8 cellular contexts compared by ENCODE assay signal in the genomic region with DNA sequence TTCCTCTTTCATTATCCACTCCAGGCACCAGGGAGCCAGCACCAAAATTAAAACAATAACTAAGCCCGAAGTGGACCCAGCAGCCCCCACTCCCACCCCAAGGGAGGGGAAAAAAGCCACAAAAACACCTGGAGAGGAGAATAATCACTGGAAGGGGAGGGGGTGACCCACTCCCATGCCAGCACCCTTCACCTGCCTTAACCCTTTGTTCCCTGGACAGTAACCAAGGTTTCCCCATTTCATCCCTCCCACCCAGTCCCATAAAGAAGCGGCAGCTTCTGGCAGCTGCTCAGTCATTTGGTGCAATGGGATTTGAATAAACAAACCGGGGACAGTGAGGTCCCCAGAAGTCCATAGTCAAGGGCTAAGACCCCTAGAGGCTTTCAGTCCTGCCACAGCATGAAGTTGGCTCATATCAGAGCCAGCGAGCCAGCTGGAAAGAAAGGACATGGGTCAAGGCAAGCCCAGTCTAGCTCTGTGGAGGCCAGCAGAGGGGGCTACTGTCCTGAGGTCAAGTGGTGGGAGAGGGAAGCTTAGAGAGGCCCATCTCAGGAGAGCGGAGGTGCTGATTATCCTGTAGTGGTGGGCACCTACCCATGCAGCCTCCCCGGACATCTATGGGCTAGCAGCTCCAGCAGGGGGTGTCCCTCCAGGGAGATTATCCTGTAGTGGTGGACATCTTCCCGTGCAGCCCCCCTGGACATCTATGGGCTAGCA. TPM values are rescaled to one million over a fixed set of nuclear protein-coding genes. Genes with fewer than 3 reads are reported as not detected.
DNase-seq lines count a peak whose midpoint lies in the region; ATAC-seq, FAIRE-seq and TF ChIP-seq lines count a peak whose summit lies in the region.

No MANE protein-coding gene starts in this region.

- TF ChIP-seq EP300 in gastroesophageal sphincter (IDR thresholded peaks at IDR 0.05): no peak

- FAIRE-seq in H54 (lab: Jason Lieb, UNC): no peak
- FAIRE-seq in pancreas (lab: Jason Lieb, UNC): no peak

- no peaks in the 10 kb centered on the region for H3K36me3 ChIP-seq in PC-9 (ENCODE audit: low read depth)
- no peaks in the 10 kb centered on the region for H3K36me3 ChIP-seq in pancreas
- no peaks in the 10 kb centered on the region for H3K36me3 ChIP-seq in gastroesophageal sphincter

- TF ChIP-seq POLR2A in H54 (IDR thresholded peaks at IDR 0.05; ENCODE audit: low read depth, low read length): no peak
- no peak for TF ChIP-seq POLR2A in gastroesophageal sphincter (IDR thresholded peaks at IDR 0.05)

- no peaks in the 10 kb centered on the region for H3K79me2 ChIP-seq in PC-9 (ENCODE audit: low read depth)

- peak; percentile 50 for DNase-seq in H54 (ENCODE audit: insufficient read length, low spot score)
- DNase-seq in PC-9: no peak
- DNase-seq in foreskin keratinocyte: no peak
- DNase-seq in pancreas: no peak
- DNase-seq in NCI-H2029 treated with DMSO at 0.1 percent for 48 hours (lab: John Stamatoyannopoulos, UW): no peak
- no peak for DNase-seq in ureter (ENCODE audit: low spot score)

- H3F3A ChIP-seq in PC-9 (ENCODE audit: insufficient read depth, low read depth): no peaks in the 10 kb centered on the region

- WGBS in pancreas, 2 donors: 43 to 51% methylated on average over 6 to 7 of the region's 7 CpGs
- 50% methylated on average over 2 of the region's 7 CpGs; no CpG with 5 or more reads in 1 of the 2 donors for WGBS in gastroesophageal sphincter (ENCODE audit: low coverage in 1 of 2), 2 donors

- H3K9me3 ChIP-seq in PC-9 (ENCODE audit: insufficient read depth, low read depth) (no peaks in the 10 kb centered on the region), pancreas (no peaks in the 10 kb centered on the region), gastroesophageal sphincter (no peaks in the 10 kb centered on the region)

- H3K27ac ChIP-seq in 22Rv1 (no peak overlapping the region), PC-9 (no peak overlapping the region), foreskin keratinocyte (no peak overlapping the region), pancreas (no peak overlapping the region), gastroesophageal sphincter (no peak overlapping the region)

- TF ChIP-seq CTCF in 22Rv1 (IDR thresholded peaks at IDR 0.05) (peak; percentile 10; the same call in 1 of the 2 replicates), PC-9 (conservative IDR thresholded peaks at IDR 0.05) (peak; percentile 22; the same call in 1 of the 2 replicates), foreskin keratinocyte (conservative IDR thresholded peaks at IDR 0.05) (peak; percentile 23), pancreas (IDR thresholded peaks at IDR 0.05) (no peak), gastroesophageal sphincter (IDR thresholded peaks at IDR 0.05) (peak in 2 of 4 experiments; percentile 14 to 24)

- H3K4me2 ChIP-seq in PC-9: no peak overlapping the region

- no TSS peak for BruUV-seq in PC-9 (replicated peaks; lab: Mats Ljungman, UMichigan)

- no peaks in the 10 kb centered on the region for H3K9me2 ChIP-seq in PC-9 (ENCODE audit: insufficient read depth)

- POLR2A ChIA-PET in PC-9 (lab: Charles Lee; ENCODE audit: unreplicated experiment): no interaction called here

- intact Hi-C loops in PC-9 (cut with micrococcal nuclease; ENCODE audit: unreplicated experiment): no loop called here
- intact Hi-C loops in pancreas (cut with DNase I): no loop called here

- H3K27me3 ChIP-seq in PC-9 (ENCODE audit: insufficient read depth, low read depth): 0 out of 2 replicates have a peak, but pooled peaks cover 7% of the 10 kb centered on the region
- H3K27me3 ChIP-seq in foreskin keratinocyte: peaks cover 95% of the 10 kb centered on the region
- H3K27me3 ChIP-seq in pancreas: peaks cover 0 to 10% (median 2%) of the 10 kb centered on the region in 4 donors
- H3K27me3 ChIP-seq in gastroesophageal sphincter: peaks cover 98% of the 10 kb centered on the region

- H3K4me1 ChIP-seq in PC-9 (replicated peaks; ENCODE audit: insufficient read depth) (no peaks in the 10 kb centered on the region), foreskin keratinocyte (no peaks in the 10 kb centered on the region), pancreas (peaks cover 0 to 4% (median 4%) of the 10 kb centered on the region in 3 donors), gastroesophageal sphincter (peaks cover 0 to 32% (median 10%) of the 10 kb centered on the region in 3 donors)

- no peaks in the 10 kb centered on the region for H4K20me1 ChIP-seq in PC-9 (ENCODE audit: insufficient read depth)

- no peak overlapping the region for H3K4me3 ChIP-seq in PC-9
- no peak overlapping the region for H3K4me3 ChIP-seq in pancreas
- no peak overlapping the region for H3K4me3 ChIP-seq in gastroesophageal sphincter

- ATAC-seq in foreskin keratinocyte (no peak), pancreas (no peak), gastroesophageal sphincter (no peak)

- no peak overlapping the region for H2AFZ ChIP-seq in PC-9

- CTCF ChIA-PET in PC-9 (lab: Charles Lee): interaction anchor here (0.7 to 0.9 kb wide), 2 partner anchors 176 to 179 kb away, joined by 7 to 22 read pairs; no protein-coding TSS in a partner anchor

RNA-seq across cellular contexts. Expression of a gene that starts 58.8 kb away (rescaled TPM):
- total RNA-seq in PC-9 (2021) (not detected in 2 replicates), foreskin keratinocyte (not detected in 2 replicates), pancreas (not detected), ureter (not detected), gastroesophageal sphincter (not detected)
- polyA plus RNA-seq in foreskin keratinocyte (not detected in 2 replicates), pancreas (not detected)

Comparison
In these comparisons a context has a peak if more than half of its experiments do, and no peak if none do; other contexts are left out.
1. CTCF ChIP-seq: peak in 22Rv1 (single experiment), PC-9 (single experiment) and foreskin keratinocyte (single experiment); none in pancreas (0 of 4).